27 cellular contexts compared by ENCODE assay signal in genomic region chr13:46562581-46562980, GRCh38.
"Had no signal": no experiment of that assay in that cellular context is flagged by ENCODE, and none has a peak within 500 bp of the region (broad histone marks: within the 10 kb centered on the region; RNA-seq: fewer than 3 reads in every experiment).

No MANE protein-coding gene starts in this region.

- H3K36me3 ChIP-seq: esophagus muscularis mucosa, lower lobe of right lung, neutrophil, pancreas, right lobe of liver, stomach, thyroid gland had no signal

- FAIRE-seq: pancreas, small intestine had no signal

- H3K9me3 ChIP-seq: esophagus muscularis mucosa, lower lobe of right lung, mucosa of descending colon, neutrophil, pancreas, right lobe of liver, stomach, thyroid gland had no signal

- H3K9me3 Mint-ChIP-seq: immature natural killer cell; mesothelial cell of epicardium; naive B cell; natural killer cell treated with Interleukin-12 subunit alpha and Interleukin-12 subunit beta and Interleukin-15 and Interleukin-18, amount 100 ng/mL, for 72 hours; neural crest cell; type B pancreatic cell had no signal

- H3K4me3 ChIP-seq: coronary artery, esophagus muscularis mucosa, lower lobe of right lung, mucosa of descending colon, pancreas, right lobe of liver, stomach, thyroid gland had no signal

- H3K27ac Mint-ChIP-seq: mesothelial cell of epicardium; natural killer cell treated with Interleukin-12 subunit alpha and Interleukin-12 subunit beta and Interleukin-15 and Interleukin-18, amount 100 ng/mL, for 72 hours; type B pancreatic cell had no signal

- H3K36me3 Mint-ChIP-seq: immature natural killer cell; mesothelial cell of epicardium; naive B cell; natural killer cell treated with Interleukin-12 subunit alpha and Interleukin-12 subunit beta and Interleukin-15 and Interleukin-18, amount 100 ng/mL, for 72 hours; type B pancreatic cell had no signal

- H3K27ac ChIP-seq: coronary artery, esophagus muscularis mucosa, foreskin keratinocyte, lower lobe of right lung, neutrophil, pancreas, right lobe of liver, stomach, thyroid gland had no signal

- H3K27me3 ChIP-seq: esophagus muscularis mucosa, foreskin keratinocyte, neutrophil, pancreas, right lobe of liver, stomach, thyroid gland had no signal

- H3K4me1 ChIP-seq: right lobe of liver, thyroid gland had no signal

- H3K4me3 Mint-ChIP-seq: immature natural killer cell; mesothelial cell of epicardium; natural killer cell treated with Interleukin-12 subunit alpha and Interleukin-12 subunit beta and Interleukin-15 and Interleukin-18, amount 100 ng/mL, for 72 hours; neural crest cell; type B pancreatic cell had no signal

- ATAC-seq: foreskin keratinocyte; left ventricle myocardium superior; lower lobe of right lung; natural killer cell treated with Interleukin-12 subunit alpha and Interleukin-12 subunit beta and Interleukin-15 and Interleukin-18, amount 100 ng/mL, for 72 hours; pancreas had no signal

- H3K27me3 Mint-ChIP-seq: naive B cell; natural killer cell treated with Interleukin-12 subunit alpha and Interleukin-12 subunit beta and Interleukin-15 and Interleukin-18, amount 100 ng/mL, for 72 hours; type B pancreatic cell had no signal

- DNase-seq: dermis blood vessel endothelial cell; effector memory CD4-positive, alpha-beta T cell; foreskin keratinocyte; hypothalamus; immature natural killer cell; islet precursor cell; kidney glomerular epithelial cell; left colon; left ventricle myocardium superior; lower lobe of right lung; mucosa of descending colon; naive B cell; pancreas; right lobe of liver; small intestine; stimulated activated CD4-positive, alpha-beta T cell treated with anti-CD3 and anti-CD28 coated beads, Interleukin-15, amount 100 ng/mL, for 24 hours; stimulated activated CD4-positive, alpha-beta T cell treated with anti-CD3 and anti-CD28 coated beads, Interleukin-2, amount 100 ng/mL, for 48 hours; stimulated activated naive CD4-positive, alpha-beta T cell; stomach; thyroid gland had no signal
